18 cellular contexts compared by ENCODE assay signal in the genomic region with DNA sequence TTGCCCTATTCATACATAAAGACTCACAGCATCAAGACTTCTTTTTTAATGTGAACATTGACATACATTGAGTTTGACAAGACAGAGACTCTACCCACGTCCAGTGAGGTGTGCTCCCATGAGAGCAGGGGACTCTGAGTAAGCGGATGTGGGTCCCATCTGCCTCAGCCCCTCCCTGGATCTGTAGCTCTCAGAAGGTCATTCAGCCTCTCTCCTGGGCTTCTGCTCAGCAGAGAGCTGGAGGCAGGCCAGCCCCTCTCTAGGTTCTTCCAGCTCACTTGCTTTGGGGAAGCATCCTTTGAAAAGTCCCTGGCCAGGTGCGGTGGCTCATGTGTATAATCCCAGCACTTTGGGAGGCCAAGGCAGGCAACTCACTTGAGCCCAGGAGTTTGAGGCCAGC.
"Had no signal": no experiment of that assay in that cellular context is flagged by ENCODE, and none has a peak within 500 bp of the region (broad histone marks: within the 10 kb centered on the region; RNA-seq: fewer than 3 reads in every experiment).

No MANE protein-coding gene starts in this region.

- DNase-seq: activated CD4-positive, alpha-beta T cell treated with anti-CD3 and anti-CD28 coated beads, Interleukin-2, amount 50 U/mL, for 1 hour; activated CD4-positive, CD25-positive, alpha-beta regulatory T cell treated with anti-CD3 and anti-CD28 coated beads, Interleukin-2, amount 50 U/mL, for 72 hours; activated CD8-positive, alpha-beta T cell treated with anti-CD3 and anti-CD28 coated beads for 36 hours; activated T-cell treated with anti-CD3 and anti-CD28 coated beads, Interleukin-2, amount 50 U/mL, for 48 hours; body of pancreas; cerebellar nuclear complex; colonic mucosa; dorsolateral prefrontal cortex; effector memory CD4-positive, alpha-beta T cell; kidney glomerular epithelial cell; midbrain; naive thymus-derived CD4-positive, alpha-beta T cell; retina; sigmoid colon; small intestine; stimulated activated CD4-positive, alpha-beta T cell treated with anti-CD3 and anti-CD28 coated beads, Interleukin-1b, Interleukin-23, amount 100 ng/mL, for 48 hours; stimulated activated naive B cell treated with anti-CD40 and anti-IgM and Interleukin-4, amounts not matched to agents 10 μg/mL and 1 μg/mL and 100 μg/mL, for 72 hours; transverse colon had no signal
